1 cellular context compared by ENCODE assay signal in the genomic region with DNA sequence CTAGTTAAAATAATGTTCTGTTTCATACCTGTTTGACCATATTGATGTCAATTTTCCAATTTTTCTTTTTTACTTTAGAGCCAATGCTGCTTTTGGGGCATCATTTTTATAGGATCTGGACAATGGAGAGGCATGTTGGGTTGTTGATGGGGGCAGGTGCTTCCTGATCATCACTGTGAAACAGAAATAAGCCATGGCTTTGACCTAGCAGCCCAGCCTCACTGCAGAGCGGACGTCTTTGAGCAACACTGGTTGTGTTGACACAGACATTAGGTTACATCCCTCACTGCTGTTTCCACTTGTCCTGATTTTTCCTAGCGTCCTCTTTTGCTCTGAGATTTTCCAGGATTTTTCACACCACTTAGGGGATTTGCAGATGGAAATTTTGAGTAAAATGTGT.
TF ChIP-seq lines count a peak whose summit lies in the region.

No MANE protein-coding gene starts in this region.

TF ChIP-seq in HepG2, 621 proteins besides CTCF, POLR2A, EP300 and RAD21 (continued from another document):
- TF ChIP-seq, protein P1, sequence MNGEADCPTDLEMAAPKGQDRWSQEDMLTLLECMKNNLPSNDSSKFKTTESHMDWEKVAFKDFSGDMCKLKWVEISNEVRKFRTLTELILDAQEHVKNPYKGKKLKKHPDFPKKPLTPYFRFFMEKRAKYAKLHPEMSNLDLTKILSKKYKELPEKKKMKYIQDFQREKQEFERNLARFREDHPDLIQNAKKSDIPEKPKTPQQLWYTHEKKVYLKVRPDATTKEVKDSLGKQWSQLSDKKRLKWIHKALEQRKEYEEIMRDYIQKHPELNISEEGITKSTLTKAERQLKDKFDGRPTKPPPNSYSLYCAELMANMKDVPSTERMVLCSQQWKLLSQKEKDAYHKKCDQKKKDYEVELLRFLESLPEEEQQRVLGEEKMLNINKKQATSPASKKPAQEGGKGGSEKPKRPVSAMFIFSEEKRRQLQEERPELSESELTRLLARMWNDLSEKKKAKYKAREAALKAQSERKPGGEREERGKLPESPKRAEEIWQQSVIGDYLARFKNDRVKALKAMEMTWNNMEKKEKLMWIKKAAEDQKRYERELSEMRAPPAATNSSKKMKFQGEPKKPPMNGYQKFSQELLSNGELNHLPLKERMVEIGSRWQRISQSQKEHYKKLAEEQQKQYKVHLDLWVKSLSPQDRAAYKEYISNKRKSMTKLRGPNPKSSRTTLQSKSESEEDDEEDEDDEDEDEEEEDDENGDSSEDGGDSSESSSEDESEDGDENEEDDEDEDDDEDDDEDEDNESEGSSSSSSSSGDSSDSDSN (CRISPR knock-in tag; IDR thresholded peaks at IDR 0.05), result no peak
- TF ChIP-seq, protein P2, sequence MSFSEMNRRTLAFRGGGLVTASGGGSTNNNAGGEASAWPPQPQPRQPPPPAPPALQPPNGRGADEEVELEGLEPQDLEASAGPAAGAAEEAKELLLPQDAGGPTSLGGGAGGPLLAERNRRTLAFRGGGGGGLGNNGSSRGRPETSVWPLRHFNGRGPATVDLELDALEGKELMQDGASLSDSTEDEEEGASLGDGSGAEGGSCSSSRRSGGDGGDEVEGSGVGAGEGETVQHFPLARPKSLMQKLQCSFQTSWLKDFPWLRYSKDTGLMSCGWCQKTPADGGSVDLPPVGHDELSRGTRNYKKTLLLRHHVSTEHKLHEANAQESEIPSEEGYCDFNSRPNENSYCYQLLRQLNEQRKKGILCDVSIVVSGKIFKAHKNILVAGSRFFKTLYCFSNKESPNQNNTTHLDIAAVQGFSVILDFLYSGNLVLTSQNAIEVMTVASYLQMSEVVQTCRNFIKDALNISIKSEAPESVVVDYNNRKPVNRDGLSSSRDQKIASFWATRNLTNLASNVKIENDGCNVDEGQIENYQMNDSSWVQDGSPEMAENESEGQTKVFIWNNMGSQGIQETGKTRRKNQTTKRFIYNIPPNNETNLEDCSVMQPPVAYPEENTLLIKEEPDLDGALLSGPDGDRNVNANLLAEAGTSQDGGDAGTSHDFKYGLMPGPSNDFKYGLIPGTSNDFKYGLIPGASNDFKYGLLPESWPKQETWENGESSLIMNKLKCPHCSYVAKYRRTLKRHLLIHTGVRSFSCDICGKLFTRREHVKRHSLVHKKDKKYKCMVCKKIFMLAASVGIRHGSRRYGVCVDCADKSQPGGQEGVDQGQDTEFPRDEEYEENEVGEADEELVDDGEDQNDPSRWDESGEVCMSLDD (CRISPR knock-in tag; IDR thresholded peaks at IDR 0.05; ENCODE audit: borderline replicate concordance), result no peak
- TF ChIP-seq, protein P3, sequence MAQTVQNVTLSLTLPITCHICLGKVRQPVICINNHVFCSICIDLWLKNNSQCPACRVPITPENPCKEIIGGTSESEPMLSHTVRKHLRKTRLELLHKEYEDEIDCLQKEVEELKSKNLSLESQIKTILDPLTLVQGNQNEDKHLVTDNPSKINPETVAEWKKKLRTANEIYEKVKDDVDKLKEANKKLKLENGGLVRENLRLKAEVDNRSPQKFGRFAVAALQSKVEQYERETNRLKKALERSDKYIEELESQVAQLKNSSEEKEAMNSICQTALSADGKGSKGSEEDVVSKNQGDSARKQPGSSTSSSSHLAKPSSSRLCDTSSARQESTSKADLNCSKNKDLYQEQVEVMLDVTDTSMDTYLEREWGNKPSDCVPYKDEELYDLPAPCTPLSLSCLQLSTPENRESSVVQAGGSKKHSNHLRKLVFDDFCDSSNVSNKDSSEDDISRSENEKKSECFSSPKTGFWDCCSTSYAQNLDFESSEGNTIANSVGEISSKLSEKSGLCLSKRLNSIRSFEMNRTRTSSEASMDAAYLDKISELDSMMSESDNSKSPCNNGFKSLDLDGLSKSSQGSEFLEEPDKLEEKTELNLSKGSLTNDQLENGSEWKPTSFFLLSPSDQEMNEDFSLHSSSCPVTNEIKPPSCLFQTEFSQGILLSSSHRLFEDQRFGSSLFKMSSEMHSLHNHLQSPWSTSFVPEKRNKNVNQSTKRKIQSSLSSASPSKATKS (CRISPR knock-in tag; IDR thresholded peaks at IDR 0.05), result no peak
- TF ChIP-seq ZNF138 (CRISPR knock-in tag; IDR thresholded peaks at IDR 0.05; ENCODE audit: low read depth), result no peak
